17 cellular contexts compared by ENCODE assay signal in the genomic region with DNA sequence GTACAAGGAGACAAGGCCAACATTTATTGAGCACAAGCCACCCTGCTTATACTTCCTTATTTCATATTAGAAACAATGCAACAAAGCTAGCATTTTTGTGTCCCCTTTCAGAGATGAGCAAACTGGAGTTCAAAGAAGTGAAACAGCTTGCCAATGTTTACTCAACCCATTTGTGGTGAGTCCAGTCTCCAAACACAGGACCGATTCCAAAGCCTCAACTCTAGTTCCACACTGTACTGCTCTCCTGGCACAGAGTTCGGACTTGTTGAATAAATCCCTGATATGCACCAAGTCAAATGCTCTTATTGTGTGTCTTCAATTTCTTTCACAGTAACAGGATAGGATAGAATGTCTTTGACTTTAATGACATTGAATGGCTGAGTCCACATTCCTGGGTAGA.
DNase-seq lines count a peak whose midpoint lies in the region; ATAC-seq and TF ChIP-seq lines count a peak whose summit lies in the region.
"Had no signal": no experiment of that assay in that cellular context is flagged by ENCODE, and none has a peak within 500 bp of the region (broad histone marks: within the 10 kb centered on the region; RNA-seq: fewer than 3 reads in every experiment).

No MANE protein-coding gene starts in this region.

- TF ChIP-seq POLR2A in stomach (IDR thresholded peaks at IDR 0.05): no peak

- H3K4me1 ChIP-seq in stomach: peaks cover 0 to 7% (median under 1%) of the 10 kb centered on the region in 4 donors

- no peak overlapping the region for H3K4me3 ChIP-seq in stomach

- no peak overlapping the region for H3K27ac ChIP-seq in stomach
- H3K27ac ChIP-seq: 22Rv1, HL-60 had no signal

- intact Hi-C loops in stomach (cut with DNase I; ENCODE audit: low total_unique reads): loop anchor here (10.0 kb wide), 1 partner anchor 419 kb away; no protein-coding TSS in a partner anchor

- 17 to 46% (median 32%) methylated on average over 2 of the region's 2 CpGs for WGBS in stomach, 5 donors

- ATAC-seq in left lobe of liver: peak; percentile 87
- no peak for ATAC-seq in GM21381 (IDR thresholded peaks at IDR 0.05; ENCODE audit: unreplicated experiment)
- ATAC-seq: HCT116 had no signal

- H3K9me3 ChIP-seq in stomach: no peaks in the 10 kb centered on the region

- DNase-seq in DMS53 (lab: John Stamatoyannopoulos, UW) (peak; percentile 32), DMS53 treated with DMSO at 0.1 percent for 48 hours (lab: John Stamatoyannopoulos, UW; ENCODE audit: unreplicated experiment) (no peak), NCI-H69 (lab: John Stamatoyannopoulos, UW) (peak; percentile 46), left lobe of liver (ENCODE audit: low spot score) (no peak), stomach (peak; percentile 27), pons (ENCODE audit: low spot score) (no peak), glomerular visceral epithelial cell (ENCODE audit: extremely low spot score) (no peak)
- DNase-seq: NCI-H1048, NCI-H146, NCI-H226, NCI-H526, OCI-M1, SIG-M5 had no signal

- H3K27me3 ChIP-seq in stomach: no peaks in the 10 kb centered on the region

- H3K36me3 ChIP-seq in stomach: no peaks in the 10 kb centered on the region

- no peak for TF ChIP-seq EP300 in stomach (IDR thresholded peaks at IDR 0.05)

- no peak for TF ChIP-seq CTCF in stomach (IDR thresholded peaks at IDR 0.05)

Comparison
In these comparisons a context has a peak if more than half of its experiments do, and no peak if none do; other contexts are left out.
1. DNase-seq: peak in DMS53 (single experiment), NCI-H69 (single experiment) and stomach (single experiment); none in DMS53 treated with DMSO at 0.1 percent for 48 hours (single experiment), left lobe of liver (single experiment), pons (single experiment) and glomerular visceral epithelial cell (single experiment).